1 cellular context compared by ENCODE assay signal in the genomic region with DNA sequence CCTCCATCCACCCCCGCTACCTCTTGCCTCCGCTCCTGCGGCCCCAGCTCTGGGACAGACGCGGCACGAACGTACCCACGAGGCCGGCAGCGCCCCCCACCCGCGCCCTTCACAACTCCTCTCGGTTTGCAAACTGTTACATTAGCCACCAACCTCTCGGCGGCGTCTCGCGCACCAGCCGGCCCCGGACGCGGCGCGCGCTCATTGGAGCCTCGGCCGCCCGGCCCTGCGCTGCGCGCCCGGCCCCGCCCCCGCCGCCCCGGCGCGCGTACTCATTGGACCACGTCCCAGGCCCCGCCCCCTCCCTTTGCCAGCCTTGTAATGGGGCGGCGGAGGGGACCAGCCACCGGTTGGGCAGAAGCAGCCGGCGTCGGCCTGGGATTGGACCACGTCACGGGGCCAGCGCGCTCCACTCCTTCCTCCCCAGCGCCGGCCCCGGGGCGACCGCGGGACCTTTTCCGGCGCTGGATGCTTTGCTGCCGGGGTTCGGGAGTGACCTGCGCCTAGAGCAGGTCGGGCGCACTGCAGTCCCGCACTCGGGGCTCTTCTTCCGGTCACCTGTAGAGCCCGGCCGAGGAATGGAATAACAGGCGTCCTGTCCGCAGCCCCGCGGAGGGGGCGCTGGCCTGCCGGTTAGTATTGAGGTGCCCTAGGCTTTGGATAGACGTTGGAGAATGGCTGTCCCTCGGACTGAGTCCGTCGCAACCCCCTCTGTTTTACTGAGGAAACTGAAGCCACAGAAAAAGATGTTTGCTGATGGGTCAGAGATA.
TF ChIP-seq lines count a peak whose summit lies in the region.

A gene with protein sequence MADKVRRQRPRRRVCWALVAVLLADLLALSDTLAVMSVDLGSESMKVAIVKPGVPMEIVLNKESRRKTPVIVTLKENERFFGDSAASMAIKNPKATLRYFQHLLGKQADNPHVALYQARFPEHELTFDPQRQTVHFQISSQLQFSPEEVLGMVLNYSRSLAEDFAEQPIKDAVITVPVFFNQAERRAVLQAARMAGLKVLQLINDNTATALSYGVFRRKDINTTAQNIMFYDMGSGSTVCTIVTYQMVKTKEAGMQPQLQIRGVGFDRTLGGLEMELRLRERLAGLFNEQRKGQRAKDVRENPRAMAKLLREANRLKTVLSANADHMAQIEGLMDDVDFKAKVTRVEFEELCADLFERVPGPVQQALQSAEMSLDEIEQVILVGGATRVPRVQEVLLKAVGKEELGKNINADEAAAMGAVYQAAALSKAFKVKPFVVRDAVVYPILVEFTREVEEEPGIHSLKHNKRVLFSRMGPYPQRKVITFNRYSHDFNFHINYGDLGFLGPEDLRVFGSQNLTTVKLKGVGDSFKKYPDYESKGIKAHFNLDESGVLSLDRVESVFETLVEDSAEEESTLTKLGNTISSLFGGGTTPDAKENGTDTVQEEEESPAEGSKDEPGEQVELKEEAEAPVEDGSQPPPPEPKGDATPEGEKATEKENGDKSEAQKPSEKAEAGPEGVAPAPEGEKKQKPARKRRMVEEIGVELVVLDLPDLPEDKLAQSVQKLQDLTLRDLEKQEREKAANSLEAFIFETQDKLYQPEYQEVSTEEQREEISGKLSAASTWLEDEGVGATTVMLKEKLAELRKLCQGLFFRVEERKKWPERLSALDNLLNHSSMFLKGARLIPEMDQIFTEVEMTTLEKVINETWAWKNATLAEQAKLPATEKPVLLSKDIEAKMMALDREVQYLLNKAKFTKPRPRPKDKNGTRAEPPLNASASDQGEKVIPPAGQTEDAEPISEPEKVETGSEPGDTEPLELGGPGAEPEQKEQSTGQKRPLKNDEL (minus strand): TSS at position 206 of the 770 bp plus-strand sequence. CDS start 1,045 bp downstream, outside the sequence.

TF ChIP-seq in K562, 482 proteins besides CTCF, POLR2A, EP300 and RAD21 (continued from another document and continues in another):
- TF ChIP-seq TAF1 (IDR thresholded peaks at IDR 0.05; ENCODE audit: control insufficient read depth, extremely low read depth, insufficient read depth, low read length, severe bottlenecking) (peak; percentile 72), NRF1 (conservative IDR thresholded peaks at IDR 0.05 in 1 of 2, IDR thresholded peaks at IDR 0.05 in 1 of 2) (peak; percentile 86 to 88), NR2C1 (IDR thresholded peaks at IDR 0.05) (peak; percentile 87), NR2C1 (tag; IDR thresholded peaks at IDR 0.05) (peak; percentile 87), MYBL2 (IDR thresholded peaks at IDR 0.05; ENCODE audit: low read depth) (no peak), MYBL2 (CRISPR knock-in tag; IDR thresholded peaks at IDR 0.05; ENCODE audit: borderline replicate concordance) (no peak), POLR2AphosphoS2 (IDR thresholded peaks at IDR 0.05; ENCODE audit: low read length) (peak; percentile 48; the same call in 1 of the 2 replicates), PYGO2 (tag; IDR thresholded peaks at IDR 0.05) (no peak), SIN3B (IDR thresholded peaks at IDR 0.05; ENCODE audit: low read depth) (peak; percentile 41), NFRKB (IDR thresholded peaks at IDR 0.05; ENCODE audit: low read depth) (no peak), POLR2AphosphoS5 (IDR thresholded peaks at IDR 0.05; ENCODE audit: control insufficient read depth, insufficient read depth, low read depth, low read length) (peak; percentile 16; the same call in 1 of the 2 replicates)
- TF ChIP-seq, protein P1, sequence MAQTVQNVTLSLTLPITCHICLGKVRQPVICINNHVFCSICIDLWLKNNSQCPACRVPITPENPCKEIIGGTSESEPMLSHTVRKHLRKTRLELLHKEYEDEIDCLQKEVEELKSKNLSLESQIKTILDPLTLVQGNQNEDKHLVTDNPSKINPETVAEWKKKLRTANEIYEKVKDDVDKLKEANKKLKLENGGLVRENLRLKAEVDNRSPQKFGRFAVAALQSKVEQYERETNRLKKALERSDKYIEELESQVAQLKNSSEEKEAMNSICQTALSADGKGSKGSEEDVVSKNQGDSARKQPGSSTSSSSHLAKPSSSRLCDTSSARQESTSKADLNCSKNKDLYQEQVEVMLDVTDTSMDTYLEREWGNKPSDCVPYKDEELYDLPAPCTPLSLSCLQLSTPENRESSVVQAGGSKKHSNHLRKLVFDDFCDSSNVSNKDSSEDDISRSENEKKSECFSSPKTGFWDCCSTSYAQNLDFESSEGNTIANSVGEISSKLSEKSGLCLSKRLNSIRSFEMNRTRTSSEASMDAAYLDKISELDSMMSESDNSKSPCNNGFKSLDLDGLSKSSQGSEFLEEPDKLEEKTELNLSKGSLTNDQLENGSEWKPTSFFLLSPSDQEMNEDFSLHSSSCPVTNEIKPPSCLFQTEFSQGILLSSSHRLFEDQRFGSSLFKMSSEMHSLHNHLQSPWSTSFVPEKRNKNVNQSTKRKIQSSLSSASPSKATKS (CRISPR knock-in tag; IDR thresholded peaks at IDR 0.05): no peak
- TF ChIP-seq, protein P2, sequence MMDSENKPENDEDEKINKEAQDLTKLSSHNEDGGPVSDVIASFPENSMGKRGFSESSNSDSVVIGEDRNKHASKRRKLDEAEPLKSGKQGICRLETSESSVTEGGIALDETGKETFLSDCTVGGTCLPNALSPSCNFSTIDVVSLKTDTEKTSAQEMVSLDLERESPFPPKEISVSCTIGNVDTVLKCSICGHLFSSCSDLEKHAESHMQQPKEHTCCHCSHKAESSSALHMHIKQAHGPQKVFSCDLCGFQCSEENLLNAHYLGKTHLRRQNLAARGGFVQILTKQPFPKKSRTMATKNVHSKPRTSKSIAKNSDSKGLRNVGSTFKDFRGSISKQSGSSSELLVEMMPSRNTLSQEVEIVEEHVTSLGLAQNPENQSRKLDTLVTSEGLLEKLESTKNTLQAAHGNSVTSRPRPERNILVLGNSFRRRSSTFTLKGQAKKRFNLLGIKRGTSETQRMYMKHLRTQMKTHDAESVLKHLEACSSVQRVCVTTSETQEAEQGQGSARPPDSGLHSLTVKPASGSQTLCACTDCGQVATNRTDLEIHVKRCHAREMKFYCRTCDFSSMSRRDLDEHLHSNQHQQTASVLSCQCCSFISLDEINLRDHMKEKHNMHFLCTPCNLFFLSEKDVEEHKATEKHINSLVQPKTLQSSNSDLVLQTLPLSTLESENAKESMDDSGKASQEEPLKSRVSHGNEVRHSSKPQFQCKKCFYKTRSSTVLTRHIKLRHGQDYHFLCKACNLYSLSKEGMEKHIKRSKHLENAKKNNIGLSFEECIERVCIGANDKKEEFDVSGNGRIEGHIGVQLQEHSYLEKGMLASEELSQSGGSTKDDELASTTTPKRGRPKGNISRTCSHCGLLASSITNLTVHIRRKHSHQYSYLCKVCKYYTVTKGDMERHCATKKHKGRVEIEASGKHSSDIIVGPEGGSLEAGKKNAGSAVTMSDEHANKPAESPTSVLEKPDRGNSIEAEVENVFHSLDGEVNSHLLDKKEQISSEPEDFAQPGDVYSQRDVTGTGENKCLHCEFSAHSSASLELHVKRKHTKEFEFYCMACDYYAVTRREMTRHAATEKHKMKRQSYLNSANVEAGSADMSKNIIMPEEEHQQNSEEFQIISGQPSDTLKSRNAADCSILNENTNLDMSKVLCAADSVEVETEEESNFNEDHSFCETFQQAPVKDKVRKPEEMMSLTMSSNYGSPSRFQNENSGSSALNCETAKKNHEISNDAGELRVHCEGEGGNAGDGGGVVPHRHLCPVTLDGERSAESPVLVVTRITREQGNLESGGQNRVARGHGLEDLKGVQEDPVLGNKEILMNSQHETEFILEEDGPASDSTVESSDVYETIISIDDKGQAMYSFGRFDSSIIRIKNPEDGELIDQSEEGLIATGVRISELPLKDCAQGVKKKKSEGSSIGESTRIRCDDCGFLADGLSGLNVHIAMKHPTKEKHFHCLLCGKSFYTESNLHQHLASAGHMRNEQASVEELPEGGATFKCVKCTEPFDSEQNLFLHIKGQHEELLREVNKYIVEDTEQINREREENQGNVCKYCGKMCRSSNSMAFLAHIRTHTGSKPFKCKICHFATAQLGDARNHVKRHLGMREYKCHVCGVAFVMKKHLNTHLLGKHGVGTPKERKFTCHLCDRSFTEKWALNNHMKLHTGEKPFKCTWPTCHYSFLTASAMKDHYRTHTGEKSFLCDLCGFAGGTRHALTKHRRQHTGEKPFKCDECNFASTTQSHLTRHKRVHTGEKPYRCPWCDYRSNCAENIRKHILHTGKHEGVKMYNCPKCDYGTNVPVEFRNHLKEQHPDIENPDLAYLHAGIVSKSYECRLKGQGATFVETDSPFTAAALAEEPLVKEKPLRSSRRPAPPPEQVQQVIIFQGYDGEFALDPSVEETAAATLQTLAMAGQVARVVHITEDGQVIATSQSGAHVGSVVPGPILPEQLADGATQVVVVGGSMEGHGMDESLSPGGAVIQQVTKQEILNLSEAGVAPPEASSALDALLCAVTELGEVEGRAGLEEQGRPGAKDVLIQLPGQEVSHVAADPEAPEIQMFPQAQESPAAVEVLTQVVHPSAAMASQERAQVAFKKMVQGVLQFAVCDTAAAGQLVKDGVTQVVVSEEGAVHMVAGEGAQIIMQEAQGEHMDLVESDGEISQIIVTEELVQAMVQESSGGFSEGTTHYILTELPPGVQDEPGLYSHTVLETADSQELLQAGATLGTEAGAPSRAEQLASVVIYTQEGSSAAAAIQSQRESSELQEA (IDR thresholded peaks at IDR 0.05; ENCODE audit: low read depth): no peak
- TF ChIP-seq, protein P3, sequence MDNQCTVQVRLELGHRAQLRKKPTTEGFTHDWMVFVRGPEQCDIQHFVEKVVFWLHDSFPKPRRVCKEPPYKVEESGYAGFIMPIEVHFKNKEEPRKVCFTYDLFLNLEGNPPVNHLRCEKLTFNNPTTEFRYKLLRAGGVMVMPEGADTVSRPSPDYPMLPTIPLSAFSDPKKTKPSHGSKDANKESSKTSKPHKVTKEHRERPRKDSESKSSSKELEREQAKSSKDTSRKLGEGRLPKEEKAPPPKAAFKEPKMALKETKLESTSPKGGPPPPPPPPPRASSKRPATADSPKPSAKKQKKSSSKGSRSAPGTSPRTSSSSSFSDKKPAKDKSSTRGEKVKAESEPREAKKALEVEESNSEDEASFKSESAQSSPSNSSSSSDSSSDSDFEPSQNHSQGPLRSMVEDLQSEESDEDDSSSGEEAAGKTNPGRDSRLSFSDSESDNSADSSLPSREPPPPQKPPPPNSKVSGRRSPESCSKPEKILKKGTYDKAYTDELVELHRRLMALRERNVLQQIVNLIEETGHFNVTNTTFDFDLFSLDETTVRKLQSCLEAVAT (IDR thresholded peaks at IDR 0.05): no peak; a peak in 1 of 4 replicates
- TF ChIP-seq, protein P4, sequence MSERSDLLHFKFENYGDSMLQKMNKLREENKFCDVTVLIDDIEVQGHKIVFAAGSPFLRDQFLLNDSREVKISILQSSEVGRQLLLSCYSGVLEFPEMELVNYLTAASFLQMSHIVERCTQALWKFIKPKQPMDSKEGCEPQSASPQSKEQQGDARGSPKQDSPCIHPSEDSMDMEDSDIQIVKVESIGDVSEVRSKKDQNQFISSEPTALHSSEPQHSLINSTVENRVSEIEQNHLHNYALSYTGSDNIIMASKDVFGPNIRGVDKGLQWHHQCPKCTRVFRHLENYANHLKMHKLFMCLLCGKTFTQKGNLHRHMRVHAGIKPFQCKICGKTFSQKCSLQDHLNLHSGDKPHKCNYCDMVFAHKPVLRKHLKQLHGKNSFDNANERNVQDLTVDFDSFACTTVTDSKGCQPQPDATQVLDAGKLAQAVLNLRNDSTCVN (CRISPR knock-in tag; IDR thresholded peaks at IDR 0.05): no peak
- TF ChIP-seq, protein P5, sequence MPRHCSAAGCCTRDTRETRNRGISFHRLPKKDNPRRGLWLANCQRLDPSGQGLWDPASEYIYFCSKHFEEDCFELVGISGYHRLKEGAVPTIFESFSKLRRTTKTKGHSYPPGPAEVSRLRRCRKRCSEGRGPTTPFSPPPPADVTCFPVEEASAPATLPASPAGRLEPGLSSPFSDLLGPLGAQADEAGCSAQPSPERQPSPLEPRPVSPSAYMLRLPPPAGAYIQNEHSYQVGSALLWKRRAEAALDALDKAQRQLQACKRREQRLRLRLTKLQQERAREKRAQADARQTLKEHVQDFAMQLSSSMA (CRISPR knock-in tag; IDR thresholded peaks at IDR 0.05): no peak
- TF ChIP-seq, protein P6, sequence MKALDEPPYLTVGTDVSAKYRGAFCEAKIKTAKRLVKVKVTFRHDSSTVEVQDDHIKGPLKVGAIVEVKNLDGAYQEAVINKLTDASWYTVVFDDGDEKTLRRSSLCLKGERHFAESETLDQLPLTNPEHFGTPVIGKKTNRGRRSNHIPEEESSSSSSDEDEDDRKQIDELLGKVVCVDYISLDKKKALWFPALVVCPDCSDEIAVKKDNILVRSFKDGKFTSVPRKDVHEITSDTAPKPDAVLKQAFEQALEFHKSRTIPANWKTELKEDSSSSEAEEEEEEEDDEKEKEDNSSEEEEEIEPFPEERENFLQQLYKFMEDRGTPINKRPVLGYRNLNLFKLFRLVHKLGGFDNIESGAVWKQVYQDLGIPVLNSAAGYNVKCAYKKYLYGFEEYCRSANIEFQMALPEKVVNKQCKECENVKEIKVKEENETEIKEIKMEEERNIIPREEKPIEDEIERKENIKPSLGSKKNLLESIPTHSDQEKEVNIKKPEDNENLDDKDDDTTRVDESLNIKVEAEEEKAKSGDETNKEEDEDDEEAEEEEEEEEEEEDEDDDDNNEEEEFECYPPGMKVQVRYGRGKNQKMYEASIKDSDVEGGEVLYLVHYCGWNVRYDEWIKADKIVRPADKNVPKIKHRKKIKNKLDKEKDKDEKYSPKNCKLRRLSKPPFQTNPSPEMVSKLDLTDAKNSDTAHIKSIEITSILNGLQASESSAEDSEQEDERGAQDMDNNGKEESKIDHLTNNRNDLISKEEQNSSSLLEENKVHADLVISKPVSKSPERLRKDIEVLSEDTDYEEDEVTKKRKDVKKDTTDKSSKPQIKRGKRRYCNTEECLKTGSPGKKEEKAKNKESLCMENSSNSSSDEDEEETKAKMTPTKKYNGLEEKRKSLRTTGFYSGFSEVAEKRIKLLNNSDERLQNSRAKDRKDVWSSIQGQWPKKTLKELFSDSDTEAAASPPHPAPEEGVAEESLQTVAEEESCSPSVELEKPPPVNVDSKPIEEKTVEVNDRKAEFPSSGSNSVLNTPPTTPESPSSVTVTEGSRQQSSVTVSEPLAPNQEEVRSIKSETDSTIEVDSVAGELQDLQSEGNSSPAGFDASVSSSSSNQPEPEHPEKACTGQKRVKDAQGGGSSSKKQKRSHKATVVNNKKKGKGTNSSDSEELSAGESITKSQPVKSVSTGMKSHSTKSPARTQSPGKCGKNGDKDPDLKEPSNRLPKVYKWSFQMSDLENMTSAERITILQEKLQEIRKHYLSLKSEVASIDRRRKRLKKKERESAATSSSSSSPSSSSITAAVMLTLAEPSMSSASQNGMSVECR (CRISPR knock-in tag; IDR thresholded peaks at IDR 0.05): peak; percentile 14; the same call in 1 of the 2 replicates
- TF ChIP-seq, protein P7, sequence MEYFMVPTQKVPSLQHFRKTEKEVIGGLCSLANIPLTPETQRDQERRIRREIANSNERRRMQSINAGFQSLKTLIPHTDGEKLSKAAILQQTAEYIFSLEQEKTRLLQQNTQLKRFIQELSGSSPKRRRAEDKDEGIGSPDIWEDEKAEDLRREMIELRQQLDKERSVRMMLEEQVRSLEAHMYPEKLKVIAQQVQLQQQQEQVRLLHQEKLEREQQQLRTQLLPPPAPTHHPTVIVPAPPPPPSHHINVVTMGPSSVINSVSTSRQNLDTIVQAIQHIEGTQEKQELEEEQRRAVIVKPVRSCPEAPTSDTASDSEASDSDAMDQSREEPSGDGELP (CRISPR knock-in tag; IDR thresholded peaks at IDR 0.05; ENCODE audit: borderline replicate concordance): peak; percentile 89; the same call in 1 of the 2 replicates
